In genomic region chr13:113298001-113298945, GRCh38 we compare ENCODE assay signal across 8 cellular contexts. TPM values are rescaled to one million over a fixed set of nuclear protein-coding genes. Genes with fewer than 3 reads are reported as not detected.
DNase-seq lines count a peak whose midpoint lies in the region; ATAC-seq, FAIRE-seq and TF ChIP-seq lines count a peak whose summit lies in the region.

No MANE protein-coding gene starts in this region.

- no peak for TF ChIP-seq POLR2A in lower leg skin (IDR thresholded peaks at IDR 0.05)
- TF ChIP-seq POLR2A in uterus (IDR thresholded peaks at IDR 0.05), result no peak

- H3K4me1 Mint-ChIP-seq in astrocyte (ENCODE audit: low read depth, unreplicated experiment), result peaks cover 8% of the 10 kb centered on the region

- no peak for FAIRE-seq in astrocyte (lab: Jason Lieb, UNC)

- H3K4me3 ChIP-seq in AG04450 (ENCODE audit: low read depth, low read length), result peak overlapping the region; percentile 88
- H3K4me3 ChIP-seq in HUES48 (ENCODE audit: low read depth, low read length), result peak overlapping the region; percentile 98
- H3K4me3 ChIP-seq in astrocyte (ENCODE audit: insufficient read depth, low read depth, low read length), result peak overlapping the region; percentile 97
- peak overlapping the region; percentile 80 for H3K4me3 ChIP-seq in lower leg skin (ENCODE audit: low read depth, poor library complexity, severe bottlenecking)
- peak overlapping the region; percentile 57 to 99 for H3K4me3 ChIP-seq in uterus

- H3K27me3 ChIP-seq in AG04450 (ENCODE audit: control insufficient read depth, insufficient read depth, low read length) (no peaks in the 10 kb centered on the region), HUES48 (ENCODE audit: control insufficient read depth, insufficient read depth, low read length) (no peaks in the 10 kb centered on the region), astrocyte (ENCODE audit: insufficient read depth, low read length) (no peaks in the 10 kb centered on the region), uterus (no peaks in the 10 kb centered on the region)

- no peak for ATAC-seq in HG03135 (IDR thresholded peaks at IDR 0.05; ENCODE audit: unreplicated experiment)

- no peak for DNase-seq in AG04450 (ENCODE audit: low read depth, low spot score)
- no peak for DNase-seq in astrocyte (ENCODE audit: low read depth)
- no peak for DNase-seq in lower leg skin (ENCODE audit: low spot score in 2 of 2)
- DNase-seq in uterus, result no peak
- DNase-seq in nucleus accumbens (lab: John Stamatoyannopoulos, UW), result no peak
- no peak for DNase-seq in stimulated activated CD4-positive, alpha-beta T cell treated with anti-CD3 and anti-CD28 coated beads, Interleukin-1b, Interleukin-23, amount 100 ng/mL, for 48 hours

- H3K9me3 ChIP-seq in AG04450 (ENCODE audit: control insufficient read depth, insufficient read depth, low read length), result no peaks in the 10 kb centered on the region; the same call in 1 of the 2 replicates
- H3K9me3 ChIP-seq in HUES48 (ENCODE audit: control insufficient read depth, insufficient read depth, low read length), result no peaks in the 10 kb centered on the region
- H3K9me3 ChIP-seq in astrocyte (ENCODE audit: insufficient read depth, low read depth, low read length), result no peaks in the 10 kb centered on the region
- no peaks in the 10 kb centered on the region for H3K9me3 ChIP-seq in uterus

- peaks cover 69% of the 10 kb centered on the region for H3K79me2 ChIP-seq in astrocyte (ENCODE audit: insufficient read depth, low read length)

- peaks cover 10% of the 10 kb centered on the region for H3K27me3 Mint-ChIP-seq in astrocyte (ENCODE audit: low read depth, unreplicated experiment)

- H4K20me1 ChIP-seq in astrocyte (ENCODE audit: insufficient read depth, low read length), result peaks cover 40% of the 10 kb centered on the region

- H3K4me1 ChIP-seq in HUES48 (ENCODE audit: control insufficient read depth, insufficient read depth, low read length) (peaks cover 5% of the 10 kb centered on the region; the same call in 1 of the 2 replicates), astrocyte (ENCODE audit: insufficient read depth, low read length) (peaks cover 11% of the 10 kb centered on the region), uterus (no peaks in the 10 kb centered on the region)

- CTCF ChIA-PET in AG04450 (lab: Charles Lee), result no interaction called here

- peak overlapping the region; percentile 95 for H3K4me2 ChIP-seq in astrocyte (ENCODE audit: low read length)

- peaks cover 2% of the 10 kb centered on the region for H3K36me3 Mint-ChIP-seq in astrocyte (ENCODE audit: low read depth, unreplicated experiment)

- POLR2A ChIA-PET in AG04450 (lab: Yijun Ruan, JAX), result interaction anchor here (1.2 to 1.7 kb wide), 2 partner anchors 9 to 113 kb away, joined by 4 read pairs; no protein-coding TSS in a partner anchor

- H3K27ac Mint-ChIP-seq in astrocyte (ENCODE audit: unreplicated experiment), result peak overlapping the region; percentile 90

- H2AFZ ChIP-seq in astrocyte (ENCODE audit: low read depth, low read length), result no peak overlapping the region

- peaks cover 4% of the 10 kb centered on the region for H3K9me3 Mint-ChIP-seq in astrocyte (ENCODE audit: unreplicated experiment)

- H3K4me3 Mint-ChIP-seq in astrocyte (ENCODE audit: unreplicated experiment), result peak overlapping the region; percentile 93

- intact Hi-C loops in lower leg skin (cut with DNase I; ENCODE audit: low total_unique reads), result no loop called here
- intact Hi-C loops in uterus (cut with DNase I; ENCODE audit: low total_unique reads), result no loop called here

- 20 to 28% methylated on average over 21 of the region's 21 CpGs for WGBS in lower leg skin, 2 donors

- H3K36me3 ChIP-seq in HUES48 (ENCODE audit: control insufficient read depth, insufficient read depth, low read length) (no peaks in the 10 kb centered on the region), astrocyte (ENCODE audit: insufficient read depth, low read length) (no peaks in the 10 kb centered on the region), uterus (no peaks in the 10 kb centered on the region)

- H3K9ac ChIP-seq in HUES48 (ENCODE audit: low read depth, low read length) (peak overlapping the region; percentile 92), astrocyte (ENCODE audit: low read length) (peak overlapping the region; percentile 98)

- no peak for TF ChIP-seq CTCF in AG04450 (IDR thresholded peaks at IDR 0.05; ENCODE audit: low read depth, low read length)
- TF ChIP-seq CTCF in astrocyte (IDR thresholded peaks at IDR 0.05; ENCODE audit: insufficient read depth, low read depth, low read length), result no peak
- no peak for TF ChIP-seq CTCF in lower leg skin (IDR thresholded peaks at IDR 0.05)
- no peak for TF ChIP-seq CTCF in uterus (IDR thresholded peaks at IDR 0.05)

- H3K27ac ChIP-seq in AG04450 (ENCODE audit: low read depth, low read length) (peak overlapping the region; percentile 21), HUES48 (ENCODE audit: low read depth, low read length) (no peak overlapping the region), astrocyte (ENCODE audit: low read depth, low read length) (peak overlapping the region; percentile 77), uterus (peak overlapping the region; percentile 79 to 87)

RNA-seq across cellular contexts. Expression of gene LAMP1, which starts 1.2 kb away (rescaled TPM):
- 229 and 247 TPM in 2 replicates for polyA plus RNA-seq in AG04450 (2011; rRNA removed)
- polyA minus RNA-seq in AG04450 (2011; rRNA and poly(A)+ RNA removed), result 97.0 and 106 TPM in 2 replicates
- total RNA-seq in astrocyte (313 and 317 TPM in 2 replicates), lower leg skin (100 to 1,000 TPM; 198 to 240 (median 209) TPM), uterus (100 to 1,000 TPM in 2 of 4 donors, 10 to 100 TPM in 2; 85.6 to 144 (median 93.4) TPM)
